ENCODE assay signal across 23 cellular contexts in the genomic region with DNA sequence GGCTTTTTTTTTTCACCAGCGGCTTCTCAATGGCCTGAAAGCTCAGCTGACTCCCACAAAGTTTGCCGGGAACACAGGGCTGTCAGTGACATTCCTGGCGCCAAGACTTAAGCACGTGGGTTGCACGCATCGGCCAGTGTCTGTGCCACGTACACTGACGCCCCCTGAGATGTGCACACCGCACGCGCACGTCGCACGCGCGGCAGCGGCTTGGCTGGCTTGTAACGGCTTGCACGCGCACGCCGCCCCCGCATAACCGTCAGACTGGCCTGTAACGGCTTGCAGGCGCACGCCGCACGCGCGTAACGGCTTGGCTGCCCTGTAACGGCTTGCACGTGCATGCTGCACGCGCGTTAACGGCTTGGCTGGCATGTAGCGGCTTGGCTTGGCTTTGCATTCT.
DNase-seq lines count a peak whose midpoint lies in the region; ATAC-seq, FAIRE-seq and TF ChIP-seq lines count a peak whose summit lies in the region.
"Had no signal": no experiment of that assay in that cellular context is flagged by ENCODE, and none has a peak within 500 bp of the region (broad histone marks: within the 10 kb centered on the region; RNA-seq: fewer than 3 reads in every experiment).

No MANE protein-coding gene starts in this region.

- no peaks in the 10 kb centered on the region for H3K36me3 ChIP-seq in HepG2 (replicated peaks in 1 of 2; ENCODE audit: control insufficient read depth in 1 of 2, insufficient read depth in 2 of 2, low read length in 2 of 2)
- H3K36me3 ChIP-seq in right lobe of liver: no peaks in the 10 kb centered on the region
- no peaks in the 10 kb centered on the region for H3K36me3 ChIP-seq in K562 (ENCODE audit: control insufficient read depth, insufficient read depth, low read length)
- H3K36me3 ChIP-seq in neuronal stem cell (replicated peaks in 1 of 2; ENCODE audit: control insufficient read depth in 2 of 2, insufficient read depth in 2 of 2, low read length in 2 of 2): no peaks in the 10 kb centered on the region
- H3K36me3 ChIP-seq: BLaER1 had no signal

- H3K23ac ChIP-seq in neuronal stem cell (ENCODE audit: low read depth, low read length, poor library complexity): peak overlapping the region; percentile 55

- no peaks in the 10 kb centered on the region for H3K9me3 ChIP-seq in HepG2 (ENCODE audit: low read length)
- H3K9me3 ChIP-seq in right lobe of liver: no peaks in the 10 kb centered on the region
- no peaks in the 10 kb centered on the region for H3K9me3 ChIP-seq in K562 (replicated peaks; ENCODE audit: control insufficient read depth, insufficient read depth, low read depth, low read length)
- no peaks in the 10 kb centered on the region for H3K9me3 ChIP-seq in neuronal stem cell (replicated peaks in 1 of 2; ENCODE audit: control insufficient read depth in 2 of 2, insufficient read depth in 1 of 2, low read depth in 1 of 2, low read length in 2 of 2)
- no peaks in the 10 kb centered on the region for H3K9me3 ChIP-seq in CD4-positive, alpha-beta T cell (ENCODE audit: control insufficient read depth, low read length)
- H3K9me3 ChIP-seq: BLaER1 had no signal

- H3K79me2 ChIP-seq in HepG2 (ENCODE audit: insufficient read depth, low read length) (no peaks in the 10 kb centered on the region), K562 (ENCODE audit: control insufficient read depth, insufficient read depth, low read length) (no peaks in the 10 kb centered on the region)

- H3K27me3 ChIP-seq in HepG2 (ENCODE audit: control insufficient read depth in 1 of 2, insufficient read depth in 2 of 2, low read length in 2 of 2) (peaks cover 2 to 13% of the 10 kb centered on the region in 2 experiments; a peak in 3 of 5 replicates), right lobe of liver (no peaks in the 10 kb centered on the region), K562 (ENCODE audit: control insufficient read depth in 2 of 2, insufficient read depth in 2 of 2, low read length in 2 of 2) (peaks cover 0 to 15% of the 10 kb centered on the region in 2 experiments; a peak in 2 of 5 replicates), neuronal stem cell (ENCODE audit: control insufficient read depth in 3 of 3, insufficient read depth in 3 of 3, low read depth in 1 of 3, low read length in 3 of 3) (no peaks in the 10 kb centered on the region)
- H3K27me3 ChIP-seq in CD4-positive, alpha-beta T cell (ENCODE audit: control insufficient read depth, insufficient read depth, low read length): peaks cover 4% of the 10 kb centered on the region
- H3K27me3 ChIP-seq: BLaER1 had no signal

- no peaks in the 10 kb centered on the region for H3K36me3 Mint-ChIP-seq in CD4-positive, alpha-beta T cell (ENCODE audit: low read depth)
- H3K36me3 Mint-ChIP-seq: CD4-positive, CD25-positive, alpha-beta regulatory T cell; CD8-positive, alpha-beta memory T cell had no signal

- no peak overlapping the region for H4K8ac ChIP-seq in neuronal stem cell (ENCODE audit: low read depth, low read length)

- in situ Hi-C loops in HepG2 (cut with HindIII; ENCODE audit: extremely low pct_ligation_motif_present, low pct_unique_long_range_greater_than_20kb) (no loop called here), K562 (cut with MboI) (no loop called here)

- H3K27me3 Mint-ChIP-seq in CD4-positive, alpha-beta T cell: peaks cover 30% of the 10 kb centered on the region

- H3K9me1 ChIP-seq in K562 (ENCODE audit: control insufficient read depth, insufficient read depth, low read length): peaks cover 2% of the 10 kb centered on the region

- no peaks in the 10 kb centered on the region for H3K79me1 ChIP-seq in neuronal stem cell (ENCODE audit: low read depth, low read length)

- no peak overlapping the region for H2BK120ac ChIP-seq in neuronal stem cell (ENCODE audit: low read depth, low read length)

- H3K4me1 Mint-ChIP-seq in CD4-positive, alpha-beta T cell (ENCODE audit: low read depth): no peaks in the 10 kb centered on the region
- H3K4me1 Mint-ChIP-seq: CD4-positive, CD25-positive, alpha-beta regulatory T cell; CD8-positive, alpha-beta memory T cell had no signal

- H3K18ac ChIP-seq in neuronal stem cell (ENCODE audit: low read length): peak overlapping the region; percentile 48

- H3K27ac ChIP-seq in HepG2 (ENCODE audit: extremely low read length, insufficient read depth, low read length): no peak overlapping the region
- H3K27ac ChIP-seq in right lobe of liver: no peak overlapping the region
- H3K27ac ChIP-seq in K562 (ENCODE audit: extremely low read depth, low read depth, low read length): no peak overlapping the region
- H3K27ac ChIP-seq in neuronal stem cell (replicated peaks; ENCODE audit: low read length): no peak overlapping the region
- no peak overlapping the region for H3K27ac ChIP-seq in CD4-positive, alpha-beta T cell (ENCODE audit: low read depth, low read length)
- H3K27ac ChIP-seq: 22Rv1, BLaER1, C4-2B had no signal

- no peak for TF ChIP-seq CTCF in HepG2 (CRISPR knock-in tag; IDR thresholded peaks at IDR 0.05)
- TF ChIP-seq CTCF in right lobe of liver (IDR thresholded peaks at IDR 0.05): no peak
- TF ChIP-seq CTCF in K562 (IDR thresholded peaks at IDR 0.05 in 2 of 3, conservative IDR thresholded peaks at IDR 0.05 in 1 of 3; ENCODE audit: insufficient read depth in 2 of 3, low read depth in 1 of 3, low read length in 3 of 3): no peak
- TF ChIP-seq CTCF in CD4-positive, alpha-beta T cell (IDR thresholded peaks at IDR 0.05): no peak

- FAIRE-seq in HepG2 (lab: Jason Lieb, UNC) (no peak), K562 (lab: Jason Lieb, UNC) (no peak), HTR-8/SVneo (lab: Jason Lieb, UNC) (no peak)
- FAIRE-seq: A204.1, D721Med, GM12878, GM19239 had no signal

- H3K9ac ChIP-seq in HepG2 (ENCODE audit: insufficient read depth, low read depth, low read length) (no peak overlapping the region), K562 (ENCODE audit: insufficient read depth in 1 of 2, low read depth in 2 of 2, low read length in 2 of 2) (no peak overlapping the region), neuronal stem cell (ENCODE audit: low read depth, low read length, poor library complexity) (peak overlapping the region; percentile 44)
- H3K9ac ChIP-seq: BLaER1 had no signal

- no peak for TF ChIP-seq RAD21 in HepG2 (CRISPR knock-in tag; IDR thresholded peaks at IDR 0.05)
- no peak for TF ChIP-seq RAD21 in K562 (CRISPR knock-in tag; conservative IDR thresholded peaks at IDR 0.05 in 1 of 2, IDR thresholded peaks at IDR 0.05 in 1 of 2)

- POLR2A ChIA-PET in HepG2 (lab: Yijun Ruan, JAX): no interaction called here
- POLR2A ChIA-PET in K562 (lab: Yijun Ruan, JAX): no interaction called here
- POLR2A ChIA-PET in CD4-positive, alpha-beta T cell (lab: Charles Lee): no interaction called here

- intact Hi-C loops in HepG2 (cut with micrococcal nuclease; ENCODE audit: unreplicated experiment): no loop called here
- intact Hi-C loops in right lobe of liver (cut with DNase I): no loop called here
- intact Hi-C loops in K562 (cut with micrococcal nuclease): no loop called here
- intact Hi-C loops in CD4-positive, alpha-beta T cell (cut with DNase I, micrococcal nuclease): no loop called here

- H3K27ac Mint-ChIP-seq in CD4-positive, alpha-beta T cell: no peak overlapping the region
- H3K27ac Mint-ChIP-seq: B cell; CD4-positive, CD25-positive, alpha-beta regulatory T cell had no signal

- H3K4ac ChIP-seq in neuronal stem cell (ENCODE audit: low read length): no peak overlapping the region

- no peaks in the 10 kb centered on the region for H4K20me1 ChIP-seq in HepG2 (ENCODE audit: insufficient read depth, low read length)
- H4K20me1 ChIP-seq in K562 (replicated peaks; ENCODE audit: control insufficient read depth, insufficient read depth, low read length): no peaks in the 10 kb centered on the region
- H4K20me1 ChIP-seq: BLaER1 had no signal

- no peak overlapping the region for H2AK5ac ChIP-seq in neuronal stem cell (ENCODE audit: low read depth, low read length)

- H3K9me3 Mint-ChIP-seq in CD4-positive, alpha-beta T cell: no peaks in the 10 kb centered on the region
- H3K9me3 Mint-ChIP-seq: CD4-positive, CD25-positive, alpha-beta regulatory T cell; CD8-positive, alpha-beta memory T cell had no signal

- no peaks in the 10 kb centered on the region for H3K4me1 ChIP-seq in HepG2 (ENCODE audit: insufficient read depth, low read length)
- no peaks in the 10 kb centered on the region for H3K4me1 ChIP-seq in right lobe of liver
- H3K4me1 ChIP-seq in K562 (replicated peaks in 1 of 2; ENCODE audit: control insufficient read depth in 2 of 2, insufficient read depth in 2 of 2, low read length in 2 of 2): peaks cover 0 to 10% of the 10 kb centered on the region in 2 experiments; a peak in 2 of 5 replicates
- H3K4me1 ChIP-seq in neuronal stem cell (ENCODE audit: control insufficient read depth in 2 of 2, insufficient read depth in 1 of 2, low read depth in 1 of 2, low read length in 2 of 2): peaks cover 0 to 5% of the 10 kb centered on the region in 2 donors
- H3K4me1 ChIP-seq: BLaER1 had no signal

- no peak overlapping the region for H3K4me3 Mint-ChIP-seq in CD4-positive, alpha-beta T cell
- H3K4me3 Mint-ChIP-seq: B cell; CD4-positive, CD25-positive, alpha-beta regulatory T cell; CD8-positive, alpha-beta memory T cell had no signal

- CTCF ChIA-PET in HepG2 (lab: Yijun Ruan, JAX; ENCODE audit: low intra/inter-chr PET ratio, low total read pairs): no interaction called here
- CTCF ChIA-PET in K562 (lab: Yijun Ruan, JAX; ENCODE audit: low intra/inter-chr PET ratio): no interaction called here
- CTCF ChIA-PET in CD4-positive, alpha-beta T cell (lab: Charles Lee): no interaction called here

- H3K4me3 ChIP-seq in HepG2 (replicated peaks in 1 of 3; ENCODE audit: insufficient read depth in 1 of 3, low read depth in 2 of 3, low read length in 3 of 3): no peak overlapping the region
- H3K4me3 ChIP-seq in right lobe of liver: no peak overlapping the region
- no peak overlapping the region for H3K4me3 ChIP-seq in K562
- no peak overlapping the region for H3K4me3 ChIP-seq in neuronal stem cell (ENCODE audit: low read length in 2 of 2)
- H3K4me3 ChIP-seq: BLaER1, GM12878 had no signal

- H3K4me2 ChIP-seq in HepG2 (ENCODE audit: low read depth, low read length) (no peak overlapping the region), K562 (ENCODE audit: insufficient read depth, low read length) (no peak overlapping the region), neuronal stem cell (ENCODE audit: insufficient read depth, low read length, poor library complexity, severe bottlenecking) (no peak overlapping the region)
- H3K4me2 ChIP-seq: BLaER1 had no signal

- ATAC-seq in HepG2 (no peak), right lobe of liver (no peak), K562 (no peak)
- no peak for ATAC-seq in CD4-positive, alpha-beta T cell (ENCODE audit: poor library complexity)
- ATAC-seq: GM12878, HCT116 had no signal

- DNase-seq in HepG2 (ENCODE audit: low spot score): no peak
- DNase-seq in right lobe of liver: no peak
- DNase-seq in K562 (ENCODE audit: extremely low read depth in 1 of 4, low spot score in 3 of 4): no peak
- DNase-seq in neuronal stem cell (ENCODE audit: low spot score): no peak
- no peak for DNase-seq in CD4-positive, alpha-beta T cell
- no peak for DNase-seq in HTR-8/SVneo (ENCODE audit: insufficient read length, low spot score)
- no peak for DNase-seq in GM19240 (ENCODE audit: insufficient read length, low spot score)
- DNase-seq: CD4-positive, CD25-positive, alpha-beta regulatory T cell; CD8-positive, alpha-beta memory T cell; DMS 273 treated with DMSO at 0.1 percent for 48 hours; DMS79; EL; GOT3; H7 had no signal

- WGBS in HepG2 (ENCODE audit: low lambda C conversion rate): 80% methylated on average over 38 of the region's 39 CpGs
- WGBS in right lobe of liver (ENCODE audit: insufficient coverage, low coverage, low lambda C conversion rate, missing lambda C conversion rate): 78% methylated on average over 12 of the region's 39 CpGs
- WGBS in K562 (ENCODE audit: insufficient coverage, low coverage, missing lambda C conversion rate): 45% methylated on average over 33 of the region's 39 CpGs
- no CpG with 5 or more reads among the region's 39 CpGs for WGBS in neuronal stem cell (ENCODE audit: extremely low coverage in 2 of 2, insufficient read length in 2 of 2, insufficient replicate concordance in 1 of 2), 2 donors

- H2BK15ac ChIP-seq in neuronal stem cell (ENCODE audit: low read length): no peak overlapping the region

- no peak for TF ChIP-seq EP300 in HepG2 (IDR thresholded peaks at IDR 0.05; ENCODE audit: low read depth in 2 of 2, low read length in 2 of 2)
- no peak for TF ChIP-seq EP300 in HepG2 (CRISPR knock-in tag; IDR thresholded peaks at IDR 0.05; ENCODE audit: borderline replicate concordance)
- no peak for TF ChIP-seq EP300 in K562 (IDR thresholded peaks at IDR 0.05; ENCODE audit: low read length)

- H2BK12ac ChIP-seq in neuronal stem cell (ENCODE audit: low read length): peak overlapping the region; percentile 73

- no peak for TF ChIP-seq POLR2A in HepG2 (IDR thresholded peaks at IDR 0.05; ENCODE audit: insufficient read depth in 1 of 2, low read depth in 2 of 2, low read length in 2 of 2)
- TF ChIP-seq POLR2A in right lobe of liver (IDR thresholded peaks at IDR 0.05): no peak
- no peak for TF ChIP-seq POLR2A in K562 (conservative IDR thresholded peaks at IDR 0.05)

- peak overlapping the region; percentile 21 for H3K14ac ChIP-seq in neuronal stem cell (ENCODE audit: low read length)

- no peak overlapping the region for H2BK5ac ChIP-seq in neuronal stem cell (ENCODE audit: low read length)

- no peak overlapping the region for H4K91ac ChIP-seq in neuronal stem cell (ENCODE audit: low read depth, low read length, poor library complexity)

- BruUV-seq in HepG2 (replicated peaks; lab: Mats Ljungman, UMichigan) (no TSS peak), K562 (replicated peaks; lab: Mats Ljungman, UMichigan) (no TSS peak)

- H2AFZ ChIP-seq in HepG2 (ENCODE audit: low read length) (no peak overlapping the region), K562 (ENCODE audit: low read depth, low read length) (no peak overlapping the region), neuronal stem cell (ENCODE audit: low read length) (no peak overlapping the region)
